In genomic region chr2:127829845-127830246, GRCh38 we compare ENCODE assay signal across 8 cellular contexts. TPM values are rescaled to one million over a fixed set of nuclear protein-coding genes. Genes with fewer than 3 reads are reported as not detected.
DNase-seq lines count a peak whose midpoint lies in the region; ATAC-seq lines count a peak whose summit lies in the region.

No MANE protein-coding gene starts in this region.

- no peak overlapping the region for H3K27ac ChIP-seq in CD8-positive, alpha-beta memory T cell (ENCODE audit: low read depth, low read length)

- peaks cover 16 to 31% (median 25%) of the 10 kb centered on the region in 3 donors for H3K4me1 Mint-ChIP-seq in CD8-positive, alpha-beta memory T cell

- H3K4me3 ChIP-seq in CD8-positive, alpha-beta memory T cell (ENCODE audit: low read length): no peak overlapping the region

- peaks cover 0 to 2% of the 10 kb centered on the region in 2 donors for H3K27me3 Mint-ChIP-seq in CD8-positive, alpha-beta memory T cell

- no peaks in the 10 kb centered on the region for H3K9me3 ChIP-seq in CD8-positive, alpha-beta memory T cell (ENCODE audit: low read length)

- H3K27ac Mint-ChIP-seq in CD8-positive, alpha-beta memory T cell: peak overlapping the region; percentile 43 to 98 (median 92)

- peak overlapping the region in 6 of 7 donors; percentile 16 to 49 (median 40) for H3K4me3 Mint-ChIP-seq in CD8-positive, alpha-beta memory T cell

- H3K36me3 Mint-ChIP-seq in CD8-positive, alpha-beta memory T cell: no peaks in the 10 kb centered on the region

- H3K27me3 ChIP-seq in CD8-positive, alpha-beta memory T cell (ENCODE audit: insufficient read depth, low read length, poor library complexity, severe bottlenecking): no peaks in the 10 kb centered on the region

- no peaks in the 10 kb centered on the region for H3K9me3 Mint-ChIP-seq in CD8-positive, alpha-beta memory T cell

- CTCF ChIA-PET in CD8-positive, alpha-beta memory T cell (lab: Charles Lee): interaction anchor here (1.2 to 1.8 kb wide), 3 partner anchors 14 to 46 kb away, joined by 3 to 6 read pairs (median 3); no protein-coding TSS in a partner anchor

- H3K36me3 ChIP-seq in CD8-positive, alpha-beta memory T cell (ENCODE audit: insufficient read depth, low read length): no peaks in the 10 kb centered on the region

- POLR2A ChIA-PET in CD8-positive, alpha-beta memory T cell (lab: Charles Lee): interaction anchor here (1.1 kb wide), 1 partner anchor 18 kb away, joined by 3 read pairs; no protein-coding TSS in a partner anchor

- peak; percentile 94 for ATAC-seq in GM21367 (IDR thresholded peaks at IDR 0.05; ENCODE audit: unreplicated experiment)
- peak; percentile 93 for ATAC-seq in HG03575 (IDR thresholded peaks at IDR 0.05; ENCODE audit: extremely low read depth, insufficient number of reproducible peaks, low FRiP score, unreplicated experiment)

- peak; percentile 33 to 81 (median 66) for DNase-seq in CD8-positive, alpha-beta memory T cell
- DNase-seq in activated CD4-positive, alpha-beta T cell treated with anti-CD3 and anti-CD28 coated beads, Interleukin-2, amount 50 U/mL, for 4 hours: peak; percentile 31 to 48
- DNase-seq in left kidney (ENCODE audit: low read depth, low spot score) (peak; percentile 62), NCI-H2171 (lab: John Stamatoyannopoulos, UW) (no peak), NCI-H345 (lab: John Stamatoyannopoulos, UW) (no peak), SKM-1 (lab: John Stamatoyannopoulos, UW; ENCODE audit: unreplicated experiment) (no peak)

- peaks cover 22% of the 10 kb centered on the region for H3K4me1 ChIP-seq in CD8-positive, alpha-beta memory T cell (ENCODE audit: insufficient read depth, low read length)

RNA-seq across cellular contexts. Expression of gene WDR33, which starts 18.9 kb away (rescaled TPM):
- total RNA-seq in CD8-positive, alpha-beta memory T cell: 10 to 100 TPM; 84.8 to 88.1 TPM
- polyA plus RNA-seq in CD8-positive, alpha-beta memory T cell: 51.6 TPM

RNA-seq across cellular contexts. Expression of gene POLR2D, which starts 28.1 kb away (rescaled TPM):
- total RNA-seq in CD8-positive, alpha-beta memory T cell: 10 to 100 TPM; 92.3 to 96.4 TPM
- 38.7 TPM for polyA plus RNA-seq in CD8-positive, alpha-beta memory T cell

RNA-seq across cellular contexts. Expression of gene AMMECR1L, which starts 55.9 kb away (rescaled TPM):
- total RNA-seq in CD8-positive, alpha-beta memory T cell: 10 to 100 TPM; 23.4 to 24.0 TPM
- polyA plus RNA-seq in CD8-positive, alpha-beta memory T cell: 8.7 TPM

Comparison
In these comparisons a context has a peak if more than half of its experiments do, and no peak if none do; other contexts are left out.
1. DNase-seq: peak in CD8-positive, alpha-beta memory T cell (5 of 5), activated CD4-positive, alpha-beta T cell treated with anti-CD3 and anti-CD28 coated beads, Interleukin-2, amount 50 U/mL, for 4 hours (2 of 2) and left kidney (single experiment); none in NCI-H2171 (single experiment), NCI-H345 (single experiment) and SKM-1 (single experiment).